ENCODE assay signal across 1 cellular context in genomic region chr15:90154861-90155626, GRCh38.
TF ChIP-seq lines count a peak whose summit lies in the region.

No MANE protein-coding gene starts in this region.

TF ChIP-seq in HEK293, 187 proteins besides CTCF, POLR2A, EP300 and RAD21 (continued from another document and continues in another):
- TF ChIP-seq ZNF677 (tag by site-specific recombination; IDR thresholded peaks at IDR 0.05) (no peak), ZNF311 (tag by site-specific recombination; IDR thresholded peaks at IDR 0.05; ENCODE audit: borderline replicate concordance) (no peak), ZNF621 (tag by site-specific recombination; IDR thresholded peaks at IDR 0.05) (no peak), ZFP69B (tag by site-specific recombination; IDR thresholded peaks at IDR 0.05) (peak; percentile 70), ZNF214 (tag by site-specific recombination; IDR thresholded peaks at IDR 0.05; ENCODE audit: borderline replicate concordance) (no peak), ZNF514 (tag by site-specific recombination; IDR thresholded peaks at IDR 0.05) (no peak), ZNF521 (tag by site-specific recombination; IDR thresholded peaks at IDR 0.05) (no peak), KLF1 (tag by site-specific recombination; IDR thresholded peaks at IDR 0.05) (0 out of 2 replicates have a peak, but pooled peaks have one; percentile 14), OVOL3 (tag by site-specific recombination; IDR thresholded peaks at IDR 0.05) (no peak), HIC1 (tag by site-specific recombination; IDR thresholded peaks at IDR 0.05) (peak; percentile 34; the same call in 1 of the 2 replicates), ZSCAN30 (tag by site-specific recombination; IDR thresholded peaks at IDR 0.05) (no peak), ZEB2 (tag by site-specific recombination; IDR thresholded peaks at IDR 0.05) (peak; percentile 96), ZNF426 (tag by site-specific recombination; IDR thresholded peaks at IDR 0.05) (no peak), SETDB1 (IDR thresholded peaks at IDR 0.05; ENCODE audit: insufficient read length, low read length) (no peak), ZNF121 (tag by site-specific recombination; IDR thresholded peaks at IDR 0.05) (no peak), ZNF518A (tag by site-specific recombination; conservative IDR thresholded peaks at IDR 0.05; ENCODE audit: low read depth) (peak; percentile 46; the same call in 1 of the 2 replicates), ZFHX2 (tag by site-specific recombination; conservative IDR thresholded peaks at IDR 0.05) (peak; percentile 86), ZNF133 (tag by site-specific recombination; IDR thresholded peaks at IDR 0.05) (no peak), ZXDB (tag by site-specific recombination; IDR thresholded peaks at IDR 0.05) (peak; percentile 90), ZNF768 (tag by site-specific recombination; IDR thresholded peaks at IDR 0.05) (no peak), KLF7 (tag by site-specific recombination; IDR thresholded peaks at IDR 0.05; ENCODE audit: borderline replicate concordance) (no peak), ZNF175 (tag by site-specific recombination; IDR thresholded peaks at IDR 0.05) (no peak), ZNF585B (tag by site-specific recombination; IDR thresholded peaks at IDR 0.05) (no peak; the same call in 1 of the 2 replicates), ZSCAN4 (tag by site-specific recombination; IDR thresholded peaks at IDR 0.05) (peak; percentile 24; the same call in 1 of the 2 replicates), PRDM4 (tag by site-specific recombination; IDR thresholded peaks at IDR 0.05) (no peak), YY2 (tag by site-specific recombination; IDR thresholded peaks at IDR 0.05) (no peak), ZNF404 (tag by site-specific recombination; IDR thresholded peaks at IDR 0.05) (no peak), ZNF530 (tag by site-specific recombination; IDR thresholded peaks at IDR 0.05; ENCODE audit: low read depth) (no peak), ZNF37A (tag by site-specific recombination; IDR thresholded peaks at IDR 0.05) (no peak), ZNF350 (tag by site-specific recombination; IDR thresholded peaks at IDR 0.05) (no peak), YY1 (tag by site-specific recombination; IDR thresholded peaks at IDR 0.05) (no peak), ZNF324 (tag by site-specific recombination; IDR thresholded peaks at IDR 0.05) (peak; percentile 86), ZBTB1 (tag by site-specific recombination; IDR thresholded peaks at IDR 0.05) (no peak), SCRT1 (tag by site-specific recombination; IDR thresholded peaks at IDR 0.05; ENCODE audit: borderline replicate concordance) (no peak), MZF1 (tag by site-specific recombination; IDR thresholded peaks at IDR 0.05; ENCODE audit: borderline replicate concordance) (no peak), ZNF701 (tag by site-specific recombination; IDR thresholded peaks at IDR 0.05) (no peak), FEZF1 (tag by site-specific recombination; IDR thresholded peaks at IDR 0.05) (peak; percentile 35; the same call in 1 of the 2 replicates), ZBTB21 (tag by site-specific recombination; IDR thresholded peaks at IDR 0.05) (peak; percentile 96), SCRT2 (tag by site-specific recombination; IDR thresholded peaks at IDR 0.05) (peak; percentile 55; the same call in 1 of the 2 replicates), PRDM2 (tag by site-specific recombination; IDR thresholded peaks at IDR 0.05; ENCODE audit: borderline replicate concordance) (no peak), ZNF354C (tag by site-specific recombination; IDR thresholded peaks at IDR 0.05; ENCODE audit: borderline replicate concordance, low read depth) (no peak), ZNF184 (tag by site-specific recombination; IDR thresholded peaks at IDR 0.05) (peak; percentile 72; the same call in 1 of the 2 replicates), ZNF362 (tag by site-specific recombination; IDR thresholded peaks at IDR 0.05) (peak; percentile 69; the same call in 1 of the 2 replicates), ZNF23 (tag by site-specific recombination; IDR thresholded peaks at IDR 0.05; ENCODE audit: borderline replicate concordance) (no peak), ZIC2 (tag by site-specific recombination; IDR thresholded peaks at IDR 0.05) (0 out of 2 replicates have a peak, but pooled peaks have one; percentile 26), ZNF26 (tag by site-specific recombination; IDR thresholded peaks at IDR 0.05) (no peak)
